Comparison of ENCODE assay signal across 13 cellular contexts in the genomic region with DNA sequence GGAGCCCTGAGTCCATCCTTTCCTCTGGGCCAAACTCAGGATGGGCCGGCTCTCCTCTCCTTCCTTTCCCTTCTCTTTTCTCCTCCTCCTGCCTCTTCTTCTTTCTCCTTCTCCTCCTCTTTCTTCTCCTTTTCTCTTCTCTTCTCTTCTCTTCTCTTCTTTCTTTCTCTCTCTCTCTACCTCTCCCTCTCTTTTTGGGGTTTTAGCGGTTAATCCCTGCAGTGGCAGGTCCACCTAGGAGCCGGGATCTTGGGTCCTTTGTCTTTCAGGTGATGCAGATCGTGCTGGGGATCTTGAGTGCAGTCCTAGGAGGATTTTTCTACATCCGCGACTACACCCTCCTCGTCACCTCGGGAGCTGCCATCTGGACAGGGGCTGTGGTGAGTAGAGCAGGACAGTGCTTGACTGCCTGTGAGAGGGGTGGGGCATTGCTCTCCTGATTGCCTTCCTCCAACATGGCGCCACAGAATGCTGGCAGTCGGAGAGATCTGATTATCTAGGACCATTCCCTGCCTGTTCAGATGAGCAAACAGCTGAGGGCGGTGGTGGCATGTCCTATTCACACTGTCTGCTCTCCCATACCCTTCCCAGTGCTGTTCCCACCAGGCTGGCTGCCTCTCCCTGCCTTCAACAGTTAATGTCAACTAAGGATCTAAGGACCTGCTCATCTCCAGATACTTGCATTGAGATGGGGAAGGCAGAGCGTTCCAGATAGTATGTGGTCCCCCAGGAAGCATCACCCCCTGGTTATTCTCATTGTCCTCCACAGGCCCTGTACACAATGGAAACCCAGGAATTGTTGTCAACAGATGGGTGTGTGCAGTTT. TPM values are rescaled to one million over a fixed set of nuclear protein-coding genes. Genes with fewer than 3 reads are reported as not detected.
A peak's percentile ranks its signal among the peaks of the same experiment; 100 is the strongest.
DNase-seq lines count a peak whose midpoint lies in the region; ATAC-seq and TF ChIP-seq lines count a peak whose summit lies in the region.
"Had no signal": no experiment of that assay in that cellular context is flagged by ENCODE, and none has a peak within 500 bp of the region (broad histone marks: within the 10 kb centered on the region; RNA-seq: fewer than 3 reads in every experiment).

No MANE protein-coding gene starts in this region.

- DNase-seq in heart left ventricle (no peak), Right ventricle myocardium superior (no peak), type B pancreatic cell (ENCODE audit: extremely low spot score, unreplicated experiment) (no peak), DMS79 (lab: John Stamatoyannopoulos, UW) (no peak)
- DNase-seq in activated naive CD8-positive, alpha-beta T cell treated with anti-CD3 and anti-CD28 coated beads, Interleukin-2, amount 50 U/mL, for 24 hours = no peak
- no peak for DNase-seq in stimulated activated CD4-positive, alpha-beta T cell treated with anti-CD3 and anti-CD28 coated beads, Interleukin-4, amount 100 ng/mL, for 24 hours
- DNase-seq: aorta; effector memory CD4-positive, alpha-beta T cell; mesendoderm; RPMI8226 had no signal

- 90 to 94% (median 91%) methylated on average over 12 of the region's 12 CpGs for WGBS in heart left ventricle, 4 donors

- ATAC-seq in heart left ventricle = no peak
- no peak for ATAC-seq in Right ventricle myocardium superior (ENCODE audit: poor library complexity)
- ATAC-seq in activated naive CD8-positive, alpha-beta T cell treated with anti-CD3 and anti-CD28 coated beads, Interleukin-2, amount 50 U/mL, for 24 hours = no peak
- ATAC-seq in GM21529 (IDR thresholded peaks at IDR 0.05; ENCODE audit: unreplicated experiment) = no peak

- H3K36me3 ChIP-seq in heart left ventricle (peaks cover 0 to 17% (median 0%) of the 10 kb centered on the region in 9 donors), mucosa of stomach (ENCODE audit: control insufficient read depth, insufficient read depth, low read length) (no peaks in the 10 kb centered on the region)

- TF ChIP-seq CTCF in heart left ventricle (IDR thresholded peaks at IDR 0.05) (no peak), type B pancreatic cell (conservative IDR thresholded peaks at IDR 0.05) (no peak)

- H3K4me1 ChIP-seq in heart left ventricle (peaks cover 0 to 45% (median 11%) of the 10 kb centered on the region in 12 donors), mucosa of stomach (ENCODE audit: control insufficient read depth, insufficient read depth, low read length) (peaks cover 15% of the 10 kb centered on the region)

- no peak overlapping the region for H3K27ac Mint-ChIP-seq in activated naive CD8-positive, alpha-beta T cell treated with anti-CD3 and anti-CD28 coated beads, Interleukin-2, amount 50 U/mL, for 24 hours
- no peak overlapping the region for H3K27ac Mint-ChIP-seq in type B pancreatic cell

- H3K4me1 Mint-ChIP-seq in activated naive CD8-positive, alpha-beta T cell treated with anti-CD3 and anti-CD28 coated beads, Interleukin-2, amount 50 U/mL, for 24 hours = peaks cover 3% of the 10 kb centered on the region
- no peaks in the 10 kb centered on the region for H3K4me1 Mint-ChIP-seq in type B pancreatic cell (ENCODE audit: unreplicated experiment)

- peaks cover 43% of the 10 kb centered on the region for H3K27me3 Mint-ChIP-seq in activated naive CD8-positive, alpha-beta T cell treated with anti-CD3 and anti-CD28 coated beads, Interleukin-2, amount 50 U/mL, for 24 hours
- peaks cover 63% of the 10 kb centered on the region for H3K27me3 Mint-ChIP-seq in type B pancreatic cell

- peak overlapping the region; percentile 18 for H3K4me3 Mint-ChIP-seq in activated naive CD8-positive, alpha-beta T cell treated with anti-CD3 and anti-CD28 coated beads, Interleukin-2, amount 50 U/mL, for 24 hours
- H3K4me3 Mint-ChIP-seq in type B pancreatic cell = peak overlapping the region; percentile 65

- no peak for TF ChIP-seq POLR2A in heart left ventricle (IDR thresholded peaks at IDR 0.05)

- intact Hi-C loops in heart left ventricle (cut with DNase I) = no loop called here
- intact Hi-C loops in Right ventricle myocardium superior (cut with DNase I) = no loop called here

- H3K27ac ChIP-seq in heart left ventricle = peak overlapping the region in 2 of 12 donors; percentile 2 to 58

- H3K4me3 ChIP-seq in heart left ventricle (peak overlapping the region in 7 of 12 donors; percentile 64 to 91 (median 68)), mucosa of stomach (ENCODE audit: low read length) (no peak overlapping the region)

- H3K9me3 ChIP-seq in heart left ventricle (peaks cover 0 to 18% (median 8%) of the 10 kb centered on the region in 12 donors), mucosa of stomach (ENCODE audit: control insufficient read depth, low read length) (peaks cover 7% of the 10 kb centered on the region)

- no peaks in the 10 kb centered on the region for H3K36me3 Mint-ChIP-seq in activated naive CD8-positive, alpha-beta T cell treated with anti-CD3 and anti-CD28 coated beads, Interleukin-2, amount 50 U/mL, for 24 hours (ENCODE audit: low read depth)
- H3K36me3 Mint-ChIP-seq in type B pancreatic cell = no peaks in the 10 kb centered on the region

- peaks cover 14% of the 10 kb centered on the region for H3K9me3 Mint-ChIP-seq in activated naive CD8-positive, alpha-beta T cell treated with anti-CD3 and anti-CD28 coated beads, Interleukin-2, amount 50 U/mL, for 24 hours
- H3K9me3 Mint-ChIP-seq in type B pancreatic cell = peaks cover 8% of the 10 kb centered on the region

- H3K9ac ChIP-seq in mucosa of stomach (ENCODE audit: low read length) = peak overlapping the region; percentile 77

- H3K27me3 ChIP-seq in heart left ventricle = peaks cover 0 to 36% (median 8%) of the 10 kb centered on the region in 9 donors
- peaks cover 10% of the 10 kb centered on the region for H3K27me3 ChIP-seq in mucosa of stomach (ENCODE audit: control insufficient read depth, insufficient read depth, low read length)

RNA-seq across cellular contexts. Expression of a gene that starts 1.6 kb away (rescaled TPM):
- total RNA-seq in heart left ventricle = 10 to 100 TPM; 11.7 to 77.1 (median 37.9) TPM
- polyA plus RNA-seq in heart left ventricle = 10 to 100 TPM; 10.2 to 17.9 TPM
- total RNA-seq in Right ventricle myocardium superior = 27.1 TPM
- total RNA-seq in type B pancreatic cell (ENCODE audit: low replicate concordance) = 90.1 and 106 TPM in 2 replicates
- total RNA-seq: LHCN-M2 had no signal

RNA-seq across cellular contexts. Expression of a gene that starts 2.0 kb away (rescaled TPM):
- total RNA-seq in heart left ventricle = 100 to 1,000 TPM in 3 of 9 donors, 10 to 100 TPM in 6; 25.1 to 137 (median 84.4) TPM
- polyA plus RNA-seq in heart left ventricle = 10 to 100 TPM; 18.9 to 21.2 TPM
- 33.4 TPM for total RNA-seq in Right ventricle myocardium superior
- 72.9 and 98.5 TPM in 2 replicates for total RNA-seq in type B pancreatic cell (ENCODE audit: low replicate concordance)
- total RNA-seq: LHCN-M2 had no signal

RNA-seq across cellular contexts. Expression of a gene that starts 50.2 kb away (rescaled TPM):
- total RNA-seq in heart left ventricle (under 1 TPM in 5 of 9 donors, not detected in 4; 0.49 to 0.94 (median 0.69) TPM), Right ventricle myocardium superior (not detected), type B pancreatic cell (ENCODE audit: low replicate concordance) (21.4 and 26.2 TPM in 2 replicates)
- polyA plus RNA-seq in heart left ventricle = under 1 TPM in 1 of 2 donors, not detected in 1; 0.06 TPM
- total RNA-seq: LHCN-M2 had no signal

Comparison
In these comparisons a context has a peak if more than half of its experiments do, and no peak if none do; other contexts are left out.
1. RNA of a gene that starts 50.2 kb away (total RNA-seq): 21.4 to 26.2 TPM in type B pancreatic cell; 0.49 to 0.94 TPM in heart left ventricle and not detected in Right ventricle myocardium superior (single experiment); every median in the first group is over 10 times any median in the second.